In the genomic region with DNA sequence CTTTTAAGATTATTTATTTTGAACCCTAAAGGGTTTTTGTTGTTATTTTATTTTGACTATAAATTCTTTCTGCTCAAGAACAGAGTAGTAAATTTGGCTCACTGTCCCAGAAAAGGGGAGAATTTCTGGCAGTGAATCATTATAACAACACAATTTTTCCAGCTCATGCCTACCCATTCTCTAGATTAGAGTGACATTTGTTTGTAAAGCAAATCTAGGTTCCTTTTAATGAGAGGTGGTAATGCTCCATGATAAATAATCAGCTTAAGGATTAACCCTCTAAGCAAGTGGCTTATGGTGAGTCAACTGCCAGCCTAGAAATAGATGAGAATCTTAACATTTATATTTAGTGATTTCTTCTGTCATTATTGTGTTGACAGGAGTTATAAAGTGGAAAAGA, we compare ENCODE assay signal across 25 cellular contexts.
"Had no signal": no experiment of that assay in that cellular context is flagged by ENCODE, and none has a peak within 500 bp of the region (broad histone marks: within the 10 kb centered on the region; RNA-seq: fewer than 3 reads in every experiment).

No MANE protein-coding gene starts in this region.

- H3K27ac ChIP-seq: esophagus muscularis mucosa, gastrocnemius medialis, neutrophil, stomach, suprapubic skin, transverse colon had no signal

- DNase-seq: activated CD4-positive, alpha-beta T cell treated with anti-CD3 and anti-CD28 coated beads for 1 hour; activated CD4-positive, alpha-beta T cell treated with anti-CD3 and anti-CD28 coated beads, Interleukin-2, amount 50 U/mL, for 4 hours; activated CD8-positive, alpha-beta memory T cell treated with anti-CD3 and anti-CD28 coated beads, Interleukin-2, amount 50 U/mL, for 48 hours; activated naive CD4-positive, alpha-beta T cell treated with Interleukin-2 at 50 U/mL for 16 hours; activated naive CD8-positive, alpha-beta T cell treated with anti-CD3 and anti-CD28 coated beads, Interleukin-2, amount 10 ng/mL, durations not matched to agents 7 days and 5 days; activated T-cell treated with anti-CD3 and anti-CD28 coated beads, Interleukin-2, amount 50 U/mL, for 4 hours; amygdala; caudate nucleus; dermis blood vessel endothelial cell; effector CD8-positive, alpha-beta T cell; gastrocnemius medialis; hypothalamus; stimulated activated CD4-positive, alpha-beta T cell treated with anti-CD3 and anti-CD28 coated beads, Interleukin-15, amount 100 ng/mL, for 24 hours; stomach; T-helper 1 cell; transverse colon had no signal

- ATAC-seq: activated T-cell treated with anti-CD3 and anti-CD28 coated beads, Interleukin-2, amount 50 U/mL, for 4 hours; gastrocnemius medialis; natural killer cell treated with Interleukin-12 subunit alpha and Interleukin-12 subunit beta and Interleukin-15 and Interleukin-18, amount 100 ng/mL, for 72 hours; sciatic nerve; stimulated activated memory B cell treated with anti-CD40 and anti-IgM and Interleukin-4, amounts not matched to agents 10 μg/mL and 1 μg/mL and 100 μg/mL, for 72 hours had no signal

- H3K36me3 ChIP-seq: esophagus muscularis mucosa, gastrocnemius medialis, neutrophil, stomach, suprapubic skin, transverse colon had no signal

- H3K36me3 Mint-ChIP-seq: activated naive CD8-positive, alpha-beta T cell treated with anti-CD3 and anti-CD28 coated beads, Interleukin-2, amount 10 ng/mL, durations not matched to agents 7 days and 5 days; memory B cell; natural killer cell treated with Interleukin-12 subunit alpha and Interleukin-12 subunit beta and Interleukin-15 and Interleukin-18, amount 100 ng/mL, for 72 hours; stimulated activated memory B cell treated with anti-CD40 and anti-IgM and Interleukin-4, amounts not matched to agents 10 μg/mL and 1 μg/mL and 100 μg/mL, for 72 hours had no signal

- H3K27ac Mint-ChIP-seq: activated naive CD8-positive, alpha-beta T cell treated with anti-CD3 and anti-CD28 coated beads, Interleukin-2, amount 10 ng/mL, durations not matched to agents 7 days and 5 days; brain; memory B cell; natural killer cell treated with Interleukin-12 subunit alpha and Interleukin-12 subunit beta and Interleukin-15 and Interleukin-18, amount 100 ng/mL, for 72 hours; stimulated activated memory B cell treated with anti-CD40 and anti-IgM and Interleukin-4, amounts not matched to agents 10 μg/mL and 1 μg/mL and 100 μg/mL, for 72 hours had no signal

- H3K4me3 ChIP-seq: esophagus muscularis mucosa, gastrocnemius medialis, smooth muscle cell, stomach, suprapubic skin, transverse colon had no signal

- H3K4me1 Mint-ChIP-seq: activated naive CD8-positive, alpha-beta T cell treated with anti-CD3 and anti-CD28 coated beads, Interleukin-2, amount 10 ng/mL, durations not matched to agents 7 days and 5 days; memory B cell; stimulated activated memory B cell treated with anti-CD40 and anti-IgM and Interleukin-4, amounts not matched to agents 10 μg/mL and 1 μg/mL and 100 μg/mL, for 72 hours had no signal

- H3K27me3 ChIP-seq: esophagus muscularis mucosa, gastrocnemius medialis, neutrophil, stomach, suprapubic skin, transverse colon had no signal

- H3K9me3 ChIP-seq: esophagus muscularis mucosa, gastrocnemius medialis, neutrophil, suprapubic skin had no signal

- H3K27me3 Mint-ChIP-seq: activated naive CD8-positive, alpha-beta T cell treated with anti-CD3 and anti-CD28 coated beads, Interleukin-2, amount 10 ng/mL, durations not matched to agents 7 days and 5 days; brain; memory B cell; natural killer cell treated with Interleukin-12 subunit alpha and Interleukin-12 subunit beta and Interleukin-15 and Interleukin-18, amount 100 ng/mL, for 72 hours; stimulated activated memory B cell treated with anti-CD40 and anti-IgM and Interleukin-4, amounts not matched to agents 10 μg/mL and 1 μg/mL and 100 μg/mL, for 72 hours had no signal

- H3K4me1 ChIP-seq: transverse colon had no signal

- H3K4me3 Mint-ChIP-seq: activated naive CD8-positive, alpha-beta T cell treated with anti-CD3 and anti-CD28 coated beads, Interleukin-2, amount 10 ng/mL, durations not matched to agents 7 days and 5 days; activated T-cell treated with anti-CD3 and anti-CD28 coated beads, Interleukin-2, amount 50 U/mL, for 4 hours; brain; memory B cell; natural killer cell treated with Interleukin-12 subunit alpha and Interleukin-12 subunit beta and Interleukin-15 and Interleukin-18, amount 100 ng/mL, for 72 hours; stimulated activated memory B cell treated with anti-CD40 and anti-IgM and Interleukin-4, amounts not matched to agents 10 μg/mL and 1 μg/mL and 100 μg/mL, for 72 hours had no signal
